1 cellular context compared by ENCODE assay signal in genomic region chr6:149456311-149457021, GRCh38.
TF ChIP-seq lines count a peak whose summit lies in the region.

No MANE protein-coding gene starts in this region.

TF ChIP-seq in GM23338, 12 proteins besides CTCF, POLR2A, EP300 and RAD21 (continued from another document):
- TF ChIP-seq ZNF462 (CRISPR knock-in tag; IDR thresholded peaks at IDR 0.05) = no peak
